ENCODE assay signal across 11 cellular contexts in genomic region chr9:131740898-131741297, GRCh38. TPM values are rescaled to one million over a fixed set of nuclear protein-coding genes. Genes with fewer than 3 reads are reported as not detected.
DNase-seq lines count a peak whose midpoint lies in the region; ATAC-seq and TF ChIP-seq lines count a peak whose summit lies in the region.
"Had no signal": no experiment of that assay in that cellular context is flagged by ENCODE, and none has a peak within 500 bp of the region (broad histone marks: within the 10 kb centered on the region; RNA-seq: fewer than 3 reads in every experiment).

No MANE protein-coding gene starts in this region.

- no peak overlapping the region for H2BK5ac ChIP-seq in H9 (ENCODE audit: insufficient read length, low read length)

- H3K9me3 Mint-ChIP-seq in H9, result peaks cover 9 to 10% of the 10 kb centered on the region in 2 experiments
- no peaks in the 10 kb centered on the region for H3K9me3 Mint-ChIP-seq in natural killer cell treated with Interleukin-12 subunit alpha and Interleukin-12 subunit beta and Interleukin-15 and Interleukin-18, amount 100 ng/mL, for 72 hours

- H3K9ac ChIP-seq in BLaER1 (no peak overlapping the region), H9 (ENCODE audit: extremely low read depth, insufficient read length, low read length) (no peak overlapping the region)

- no peak overlapping the region for H2AK5ac ChIP-seq in H9 (ENCODE audit: insufficient read length, low read length)

- no peak overlapping the region for H4K5ac ChIP-seq in H9 (ENCODE audit: insufficient read length, low read depth, low read length)

- peaks cover 21% of the 10 kb centered on the region in 2 experiments for H3K4me1 Mint-ChIP-seq in H9
- H3K4me1 Mint-ChIP-seq in natural killer cell treated with Interleukin-12 subunit alpha and Interleukin-12 subunit beta and Interleukin-15 and Interleukin-18, amount 100 ng/mL, for 72 hours (ENCODE audit: low read depth in 2 of 2), result peaks cover 27 to 37% of the 10 kb centered on the region in 2 donors

- no peak for ATAC-seq in body of pancreas
- ATAC-seq in natural killer cell treated with Interleukin-12 subunit alpha and Interleukin-12 subunit beta and Interleukin-15 and Interleukin-18, amount 100 ng/mL, for 72 hours, result no peak
- no peak for ATAC-seq in GM19395 (IDR thresholded peaks at IDR 0.05; ENCODE audit: unreplicated experiment)
- no peak for ATAC-seq in HG03135 (IDR thresholded peaks at IDR 0.05; ENCODE audit: unreplicated experiment)
- ATAC-seq in HG02798 (IDR thresholded peaks at IDR 0.05; ENCODE audit: poor library complexity, unreplicated experiment), result no peak

- DNase-seq in H9 (no peak), body of pancreas (peak in 3 of 4 donors; percentile 29 to 58 (median 46)), SK-N-DZ (ENCODE audit: low spot score) (no peak)
- DNase-seq in natural killer cell treated with Interleukin-12 subunit alpha and Interleukin-12 subunit beta and Interleukin-15 and Interleukin-18, amount 100 ng/mL, for 72 hours (ENCODE audit: low spot score), result no peak
- DNase-seq: activated CD4-positive, alpha-beta T cell treated with anti-CD3 and anti-CD28 coated beads, Interleukin-2, amount 50 U/mL, for 48 hours; stimulated activated CD4-positive, alpha-beta T cell treated with anti-CD3 and anti-CD28 coated beads, Interleukin-4, amount 100 ng/mL, for 4 hours had no signal

- H3K4me2 ChIP-seq in BLaER1 (peak overlapping the region; percentile 33), H9 (ENCODE audit: insufficient read depth, insufficient read length, low read length) (no peak overlapping the region)

- no peak overlapping the region for H3K4ac ChIP-seq in H9 (ENCODE audit: low read depth, low read length)

- H3K79me1 ChIP-seq in H9 (ENCODE audit: insufficient read depth, low read depth, low read length, poor library complexity, severe bottlenecking), result peaks cover 3% of the 10 kb centered on the region

- TF ChIP-seq CTCF in H9 (conservative IDR thresholded peaks at IDR 0.05), result no peak
- TF ChIP-seq CTCF in body of pancreas (IDR thresholded peaks at IDR 0.05), result no peak

- no peak overlapping the region for H2BK12ac ChIP-seq in H9 (ENCODE audit: insufficient read length, low read depth, low read length)

- no CpG with 5 or more reads among the region's 5 CpGs for WGBS in H9 (ENCODE audit: extremely low coverage, insufficient read length, low lambda C conversion rate)
- WGBS in body of pancreas, 2 donors, result 61 to 64% methylated on average over 4 to 5 of the region's 5 CpGs

- no peak overlapping the region for H4K8ac ChIP-seq in H9 (replicated peaks; ENCODE audit: insufficient read length, low read depth, low read length)

- H4K91ac ChIP-seq in H9 (ENCODE audit: insufficient read length, low read depth, low read length), result no peak overlapping the region

- intact Hi-C loops in body of pancreas (cut with DNase I), result loop anchor here (5.0 kb wide), 1 partner anchor 149 kb away; no protein-coding TSS in a partner anchor

- no peak overlapping the region for H2BK15ac ChIP-seq in H9 (ENCODE audit: low read depth, low read length)

- no peaks in the 10 kb centered on the region for H3K9me3 ChIP-seq in BLaER1
- no peaks in the 10 kb centered on the region for H3K9me3 ChIP-seq in H9 (ENCODE audit: control insufficient read depth, low read depth, low read length)
- no peaks in the 10 kb centered on the region for H3K9me3 ChIP-seq in body of pancreas

- no peak overlapping the region for H3K27ac Mint-ChIP-seq in H9
- H3K27ac Mint-ChIP-seq in natural killer cell treated with Interleukin-12 subunit alpha and Interleukin-12 subunit beta and Interleukin-15 and Interleukin-18, amount 100 ng/mL, for 72 hours, result peak overlapping the region; percentile 66 to 89

- H3K27ac ChIP-seq in BLaER1 (no peak overlapping the region), H9 (ENCODE audit: insufficient read length, low read depth, low read length) (no peak overlapping the region), body of pancreas (no peak overlapping the region)
- H3K27ac ChIP-seq: C4-2B had no signal

- peaks cover 16% of the 10 kb centered on the region; the same call in 1 of the 2 replicates for H3K79me2 ChIP-seq in H9 (ENCODE audit: insufficient read depth, low read length)

- H3K18ac ChIP-seq in H9 (ENCODE audit: insufficient read length, low read depth, low read length), result no peak overlapping the region

- H3K36me3 ChIP-seq in BLaER1 (no peaks in the 10 kb centered on the region), body of pancreas (replicated peaks in 1 of 2; ENCODE audit: insufficient read depth in 1 of 2, low read depth in 2 of 2) (no peaks in the 10 kb centered on the region)

- peaks cover 4% of the 10 kb centered on the region for H3K23me2 ChIP-seq in H9 (ENCODE audit: insufficient read length, low read depth, low read length, poor library complexity, severe bottlenecking)

- H3K4me3 Mint-ChIP-seq in H9, result peak overlapping the region; percentile 55 to 78; a peak in 4 of 5 replicates
- peak overlapping the region; percentile 64 for H3K4me3 Mint-ChIP-seq in natural killer cell treated with Interleukin-12 subunit alpha and Interleukin-12 subunit beta and Interleukin-15 and Interleukin-18, amount 100 ng/mL, for 72 hours

- H3T11ph ChIP-seq in H9 (ENCODE audit: low read length), result no peak overlapping the region

- no peak overlapping the region for H2AFZ ChIP-seq in H9 (ENCODE audit: low read length)

- no peak overlapping the region for H2BK120ac ChIP-seq in H9 (ENCODE audit: low read depth, low read length, poor library complexity, severe bottlenecking)

- H3K56ac ChIP-seq in H9 (ENCODE audit: insufficient read length, low read depth, low read length), result no peak overlapping the region

- H3K27me3 ChIP-seq in BLaER1 (no peaks in the 10 kb centered on the region), H9 (ENCODE audit: insufficient read depth, low read length) (no peaks in the 10 kb centered on the region), body of pancreas (no peaks in the 10 kb centered on the region)

- H3K4me1 ChIP-seq in BLaER1, result peaks cover 58% of the 10 kb centered on the region
- no peaks in the 10 kb centered on the region for H3K4me1 ChIP-seq in H9 (ENCODE audit: insufficient read depth, low read length)
- H3K4me1 ChIP-seq in body of pancreas, result peaks cover 50% of the 10 kb centered on the region

- no peak overlapping the region for H3K4me3 ChIP-seq in BLaER1
- no peak overlapping the region for H3K4me3 ChIP-seq in body of pancreas

- H3K23ac ChIP-seq in H9 (ENCODE audit: insufficient read length, low read depth, low read length), result no peak overlapping the region

- no peak overlapping the region for H3K14ac ChIP-seq in H9 (ENCODE audit: insufficient read depth, low read length)

- TF ChIP-seq POLR2A in body of pancreas (IDR thresholded peaks at IDR 0.05), result no peak

- no peak overlapping the region for H2BK20ac ChIP-seq in H9 (ENCODE audit: low read depth, low read length, poor library complexity, severe bottlenecking)

- H4K20me1 ChIP-seq in BLaER1 (peaks cover 33% of the 10 kb centered on the region), H9 (ENCODE audit: control insufficient read depth, insufficient read depth, insufficient read length) (no peaks in the 10 kb centered on the region)

- peaks cover 0 to 8% (median 4%) of the 10 kb centered on the region in 3 experiments; a peak in 4 of 7 replicates for H3K36me3 Mint-ChIP-seq in H9 (ENCODE audit: insufficient read depth in 1 of 3, low read depth in 3 of 3)
- H3K36me3 Mint-ChIP-seq in natural killer cell treated with Interleukin-12 subunit alpha and Interleukin-12 subunit beta and Interleukin-15 and Interleukin-18, amount 100 ng/mL, for 72 hours, result no peaks in the 10 kb centered on the region

- no peaks in the 10 kb centered on the region; the same call in 1 of the 2 replicates for H3K27me3 Mint-ChIP-seq in H9 (ENCODE audit: low read depth)
- H3K27me3 Mint-ChIP-seq in natural killer cell treated with Interleukin-12 subunit alpha and Interleukin-12 subunit beta and Interleukin-15 and Interleukin-18, amount 100 ng/mL, for 72 hours, result no peaks in the 10 kb centered on the region

RNA-seq across cellular contexts. Expression of gene RAPGEF1, which starts 1.0 kb away (rescaled TPM):
- 53.9 and 55.6 TPM in 2 replicates for total RNA-seq in H9 (2021)
- 10 to 100 TPM; 30.1 to 70.5 TPM for total RNA-seq in body of pancreas
- total RNA-seq in natural killer cell treated with Interleukin-12 subunit alpha and Interleukin-12 subunit beta and Interleukin-15 and Interleukin-18, amount 100 ng/mL, for 72 hours, result 100 to 1,000 TPM; 109 to 215 TPM
- 22.1 and 24.4 TPM in 2 replicates for polyA plus RNA-seq in SK-N-DZ (2014; cell fraction: cytosol; rRNA removed)
- 14.7 and 19.5 TPM in 2 replicates for polyA plus RNA-seq in SK-N-DZ (2014; cell fraction: nucleus; rRNA removed)

Comparison
In these comparisons a context has a peak if more than half of its experiments do, and no peak if none do; other contexts are left out.
1. DNase-seq: peak in body of pancreas (3 of 4); none in H9 (single experiment), natural killer cell treated with Interleukin-12 subunit alpha and Interleukin-12 subunit beta and Interleukin-15 and Interleukin-18, amount 100 ng/mL, for 72 hours (single experiment) and SK-N-DZ (single experiment).
2. H3K27ac Mint-ChIP-seq: peak in natural killer cell treated with Interleukin-12 subunit alpha and Interleukin-12 subunit beta and Interleukin-15 and Interleukin-18, amount 100 ng/mL, for 72 hours (2 of 2); none in H9 (0 of 3).